ENCODE assay signal across 11 cellular contexts in the genomic region with DNA sequence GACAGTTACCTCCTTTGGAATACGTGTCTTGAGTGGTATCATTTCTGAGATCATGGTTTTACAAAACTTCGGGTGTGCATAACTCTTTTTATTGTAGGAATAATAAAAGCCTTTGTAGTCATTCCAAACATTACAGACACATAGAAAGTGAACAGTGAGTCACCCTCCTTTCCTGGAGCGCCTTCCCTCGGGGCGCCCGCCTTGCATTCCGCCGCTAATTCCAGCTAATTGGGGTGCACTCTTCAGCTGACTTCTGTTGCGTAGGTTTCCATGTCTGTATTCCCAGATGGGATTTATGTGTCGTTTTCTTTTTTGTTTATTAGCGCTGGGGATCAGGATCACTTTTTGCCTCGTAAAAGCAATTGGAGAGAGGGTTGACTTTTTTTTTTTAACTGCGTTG. TPM values are rescaled to one million over a fixed set of nuclear protein-coding genes. Genes with fewer than 3 reads are reported as not detected.
DNase-seq lines count a peak whose midpoint lies in the region; ATAC-seq and TF ChIP-seq lines count a peak whose summit lies in the region.
"Had no signal": no experiment of that assay in that cellular context is flagged by ENCODE, and none has a peak within 500 bp of the region (broad histone marks: within the 10 kb centered on the region; RNA-seq: fewer than 3 reads in every experiment).

No MANE protein-coding gene starts in this region.

- H3K79me1 ChIP-seq in trophoblast cell (ENCODE audit: low read length): peaks cover 11% of the 10 kb centered on the region

- POLR2A ChIA-PET in PC-3 (lab: Charles Lee; ENCODE audit: unreplicated experiment): no interaction called here

- H2AFZ ChIP-seq in PC-3 (ENCODE audit: low read length) (0 out of 2 replicates have a peak overlapping the region, but pooled peaks have one; percentile 18), trophoblast cell (ENCODE audit: insufficient read depth, low read length, poor library complexity) (no peak overlapping the region)

- H3K9me3 Mint-ChIP-seq in endodermal cell (no peaks in the 10 kb centered on the region), type B pancreatic cell (no peaks in the 10 kb centered on the region)
- H3K9me3 Mint-ChIP-seq in activated naive CD8-positive, alpha-beta T cell treated with anti-CD3 and anti-CD28 coated beads for 36 hours: no peaks in the 10 kb centered on the region
- H3K9me3 Mint-ChIP-seq: activated CD4-positive, alpha-beta memory T cell treated with anti-CD3 and anti-CD28 coated beads for 36 hours had no signal

- peaks cover 40% of the 10 kb centered on the region for H3K4me1 Mint-ChIP-seq in endodermal cell
- H3K4me1 Mint-ChIP-seq in activated naive CD8-positive, alpha-beta T cell treated with anti-CD3 and anti-CD28 coated beads for 36 hours: no peaks in the 10 kb centered on the region
- H3K4me1 Mint-ChIP-seq in type B pancreatic cell (ENCODE audit: unreplicated experiment): peaks cover 50% of the 10 kb centered on the region

- H3K36me3 ChIP-seq in PC-3 (ENCODE audit: low read depth, low read length): no peaks in the 10 kb centered on the region
- peaks cover 43% of the 10 kb centered on the region for H3K36me3 ChIP-seq in endodermal cell (ENCODE audit: control insufficient read depth, insufficient read depth, low read length)
- H3K36me3 ChIP-seq in trophoblast cell (ENCODE audit: control insufficient read depth in 1 of 2, insufficient read depth in 2 of 2, low read length in 2 of 2): peaks cover 5 to 6% of the 10 kb centered on the region in 2 experiments
- peaks cover 33% of the 10 kb centered on the region for H3K36me3 ChIP-seq in WERI-Rb-1
- H3K36me3 ChIP-seq: uterus had no signal

- H3K4me1 ChIP-seq in PC-3 (ENCODE audit: insufficient read depth, low read length): peaks cover 40% of the 10 kb centered on the region
- peaks cover 10% of the 10 kb centered on the region for H3K4me1 ChIP-seq in endodermal cell (ENCODE audit: control insufficient read depth, insufficient read depth, low read length)
- H3K4me1 ChIP-seq in trophoblast cell (ENCODE audit: control insufficient read depth in 1 of 2, insufficient read depth in 2 of 2, low read length in 2 of 2): peaks cover 20 to 32% of the 10 kb centered on the region in 2 experiments
- H3K4me1 ChIP-seq: uterus had no signal

- no peak overlapping the region for H2BK120ac ChIP-seq in trophoblast cell (ENCODE audit: insufficient read depth, low read length, poor library complexity)

- H4K91ac ChIP-seq in trophoblast cell (ENCODE audit: low read depth, low read length): no peak overlapping the region

- H3K27me3 ChIP-seq in PC-3 (ENCODE audit: low read length) (no peaks in the 10 kb centered on the region), endodermal cell (ENCODE audit: control insufficient read depth, insufficient read depth, low read length, poor library complexity, severe bottlenecking) (no peaks in the 10 kb centered on the region), trophoblast cell (ENCODE audit: insufficient read depth, low read length) (no peaks in the 10 kb centered on the region), WERI-Rb-1 (ENCODE audit: insufficient read depth, low read depth, severe bottlenecking) (no peaks in the 10 kb centered on the region)
- H3K27me3 ChIP-seq: uterus had no signal

- no peaks in the 10 kb centered on the region for H4K20me1 ChIP-seq in PC-3 (ENCODE audit: low read length)

- H3K4me3 ChIP-seq in PC-3 (ENCODE audit: low read length) (peak overlapping the region; percentile 53), endodermal cell (ENCODE audit: low read length) (no peak overlapping the region), trophoblast cell (ENCODE audit: low read depth, low read length) (no peak overlapping the region), WERI-Rb-1 (ENCODE audit: low read depth, low read length) (no peak overlapping the region)
- H3K4me3 ChIP-seq: uterus had no signal

- no peak overlapping the region for H3K18ac ChIP-seq in trophoblast cell (ENCODE audit: low read length)

- no peak overlapping the region for H4K8ac ChIP-seq in trophoblast cell (ENCODE audit: low read depth, low read length)

- peak overlapping the region; percentile 80 for H3K27ac ChIP-seq in PC-3 (ENCODE audit: low read length)
- peak overlapping the region; percentile 74 for H3K27ac ChIP-seq in endodermal cell (ENCODE audit: low read depth, low read length)
- peak overlapping the region; percentile 57 for H3K27ac ChIP-seq in trophoblast cell (ENCODE audit: low read depth, low read length)
- no peak overlapping the region for H3K27ac ChIP-seq in WERI-Rb-1

- no peaks in the 10 kb centered on the region for H3K27me3 Mint-ChIP-seq in endodermal cell (ENCODE audit: insufficient read depth)
- peaks cover 23% of the 10 kb centered on the region for H3K27me3 Mint-ChIP-seq in activated naive CD8-positive, alpha-beta T cell treated with anti-CD3 and anti-CD28 coated beads for 36 hours
- H3K27me3 Mint-ChIP-seq in type B pancreatic cell: no peaks in the 10 kb centered on the region

- H3F3A ChIP-seq in PC-3 (ENCODE audit: low read length, unreplicated experiment): peaks cover 6% of the 10 kb centered on the region

- no peak overlapping the region for H2AK5ac ChIP-seq in trophoblast cell (ENCODE audit: low read length)

- WGBS in endodermal cell (ENCODE audit: insufficient coverage in 1 of 2, insufficient read length in 1 of 2), 2 experiments: 96 to 100% methylated on average over 9 to 13 of the region's 13 CpGs
- WGBS in trophoblast cell (ENCODE audit: extremely low coverage, insufficient coverage, insufficient read length): no CpG with 5 or more reads among the region's 13 CpGs

- DNase-seq in ELR (ENCODE audit: low read depth): peak; percentile 92
- DNase-seq in PC-3: peak; percentile 83
- no peak for DNase-seq in endodermal cell
- DNase-seq in trophoblast cell: peak; percentile 62 to 78
- DNase-seq in posterior vena cava (ENCODE audit: low spot score): no peak
- no peak for DNase-seq in activated naive CD8-positive, alpha-beta T cell treated with anti-CD3 and anti-CD28 coated beads for 36 hours
- DNase-seq in type B pancreatic cell (ENCODE audit: extremely low spot score, unreplicated experiment): no peak
- no peak for DNase-seq in WERI-Rb-1
- DNase-seq: activated CD4-positive, alpha-beta memory T cell treated with anti-CD3 and anti-CD28 coated beads for 36 hours; uterus had no signal

- ATAC-seq in PC-3: peak; percentile 78

- BruUV-seq in PC-3 (replicated peaks; lab: Mats Ljungman, UMichigan): no TSS peak

- no peak overlapping the region for H4K12ac ChIP-seq in trophoblast cell (ENCODE audit: low read depth, low read length)

- H3K36me3 Mint-ChIP-seq in endodermal cell (ENCODE audit: low read depth) (peaks cover 18% of the 10 kb centered on the region), type B pancreatic cell (peaks cover 32% of the 10 kb centered on the region)
- H3K36me3 Mint-ChIP-seq in activated naive CD8-positive, alpha-beta T cell treated with anti-CD3 and anti-CD28 coated beads for 36 hours: no peaks in the 10 kb centered on the region
- H3K36me3 Mint-ChIP-seq: activated CD4-positive, alpha-beta memory T cell treated with anti-CD3 and anti-CD28 coated beads for 36 hours; activated naive CD8-positive, alpha-beta T cell had no signal

- H2BK12ac ChIP-seq in trophoblast cell (ENCODE audit: low read length): no peak overlapping the region

- no peak overlapping the region for H3K4ac ChIP-seq in trophoblast cell (ENCODE audit: low read depth, low read length)

- H3K9ac ChIP-seq in PC-3 (ENCODE audit: low read length) (no peak overlapping the region; the same call in 1 of the 2 replicates), endodermal cell (ENCODE audit: extremely low read depth, low read length, poor library complexity, severe bottlenecking) (no peak overlapping the region), trophoblast cell (ENCODE audit: low read length) (no peak overlapping the region)

- H3K9me2 ChIP-seq in PC-3 (replicated peaks; ENCODE audit: low read length): no peaks in the 10 kb centered on the region

- intact Hi-C loops in PC-3 (cut with micrococcal nuclease): loop anchor here (1.0 kb wide), 1 partner anchor 17 kb away; no protein-coding TSS in a partner anchor
- intact Hi-C loops in posterior vena cava (cut with DNase I): no loop called here

- no peaks in the 10 kb centered on the region for H3K9me3 ChIP-seq in PC-3 (ENCODE audit: low read length)
- no peaks in the 10 kb centered on the region for H3K9me3 ChIP-seq in endodermal cell (ENCODE audit: control insufficient read depth, low read length)
- peaks cover 3% of the 10 kb centered on the region for H3K9me3 ChIP-seq in trophoblast cell (ENCODE audit: insufficient read depth, low read depth, low read length)
- H3K9me3 ChIP-seq in WERI-Rb-1 (ENCODE audit: severe bottlenecking): no peaks in the 10 kb centered on the region
- H3K9me3 ChIP-seq: uterus had no signal

- H3K79me2 ChIP-seq in PC-3 (ENCODE audit: low read length) (peaks cover 93% of the 10 kb centered on the region), trophoblast cell (ENCODE audit: control insufficient read depth, insufficient read depth, low read length, poor library complexity) (peaks cover 19% of the 10 kb centered on the region)

- H3K4me2 ChIP-seq in PC-3 (ENCODE audit: low read length) (peak overlapping the region; percentile 77), trophoblast cell (ENCODE audit: low read length) (peak overlapping the region; percentile 29)

- CTCF ChIA-PET in PC-3 (lab: Charles Lee): no interaction called here

- H2BK5ac ChIP-seq in trophoblast cell (ENCODE audit: low read depth, low read length, poor library complexity): no peak overlapping the region

- no peak overlapping the region for H3K23ac ChIP-seq in trophoblast cell (ENCODE audit: low read length)

- no peak overlapping the region for H3K27ac Mint-ChIP-seq in endodermal cell
- no peak overlapping the region for H3K27ac Mint-ChIP-seq in activated naive CD8-positive, alpha-beta T cell treated with anti-CD3 and anti-CD28 coated beads for 36 hours
- no peak overlapping the region for H3K27ac Mint-ChIP-seq in type B pancreatic cell
- H3K27ac Mint-ChIP-seq: activated CD4-positive, alpha-beta memory T cell treated with anti-CD3 and anti-CD28 coated beads for 36 hours; activated naive CD8-positive, alpha-beta T cell had no signal

- no peak for TF ChIP-seq CTCF in PC-3 (conservative IDR thresholded peaks at IDR 0.05; ENCODE audit: low read depth, low read length)
- no peak for TF ChIP-seq CTCF in endodermal cell (conservative IDR thresholded peaks at IDR 0.05)
- TF ChIP-seq CTCF in type B pancreatic cell (conservative IDR thresholded peaks at IDR 0.05): no peak
- TF ChIP-seq CTCF in WERI-Rb-1 (IDR thresholded peaks at IDR 0.05; ENCODE audit: low read depth, low read length): no peak

- H3K4me3 Mint-ChIP-seq in endodermal cell (no peak overlapping the region), type B pancreatic cell (no peak overlapping the region)
- no peak overlapping the region for H3K4me3 Mint-ChIP-seq in activated naive CD8-positive, alpha-beta T cell treated with anti-CD3 and anti-CD28 coated beads for 36 hours
- H3K4me3 Mint-ChIP-seq: activated CD4-positive, alpha-beta memory T cell treated with anti-CD3 and anti-CD28 coated beads for 36 hours; activated naive CD8-positive, alpha-beta T cell had no signal

- H3K14ac ChIP-seq in trophoblast cell (ENCODE audit: low read length): no peak overlapping the region

RNA-seq across cellular contexts. Expression of gene SH3BP4, which starts 18.6 kb away (rescaled TPM):
- 35.2 and 47.3 TPM in 2 replicates for total RNA-seq in PC-3 (2014; rRNA removed)
- 10 to 100 TPM; 49.1 to 53.4 TPM for total RNA-seq in endodermal cell
- polyA plus RNA-seq in endodermal cell (2013, experiment 1 of 2): 77.6 TPM
- 78.9 TPM for polyA plus RNA-seq in endodermal cell (2013, experiment 2 of 2)
- polyA plus RNA-seq in trophoblast cell (2013): 35.4 and 36.3 TPM in 2 replicates
- 10 to 100 TPM; 17.5 to 19.2 TPM for total RNA-seq in posterior vena cava
- under 1 TPM; 0.18 to 0.33 TPM for total RNA-seq in activated naive CD8-positive, alpha-beta T cell treated with anti-CD3 and anti-CD28 coated beads for 36 hours
- 42.6 and 49.5 TPM in 2 replicates for total RNA-seq in type B pancreatic cell (ENCODE audit: low replicate concordance)

Comparison
In these comparisons a context has a peak if more than half of its experiments do, and no peak if none do; other contexts are left out.
1. DNase-seq: peak in ELR (single experiment), PC-3 (single experiment) and trophoblast cell (2 of 2); none in endodermal cell (single experiment), posterior vena cava (single experiment), activated naive CD8-positive, alpha-beta T cell treated with anti-CD3 and anti-CD28 coated beads for 36 hours (single experiment), type B pancreatic cell (single experiment) and WERI-Rb-1 (single experiment).
2. RNA of gene SH3BP4, which starts 18.6 kb away (total RNA-seq): 49.1 to 53.4 TPM in endodermal cell, 42.6 to 49.5 TPM in type B pancreatic cell, 35.2 to 47.3 TPM in PC-3 and 17.5 to 19.2 TPM in posterior vena cava; 0.18 to 0.33 TPM in activated naive CD8-positive, alpha-beta T cell treated with anti-CD3 and anti-CD28 coated beads for 36 hours; every median in the first group is over 10 times any median in the second.